ENCODE assay signal across 21 cellular contexts in the genomic region with DNA sequence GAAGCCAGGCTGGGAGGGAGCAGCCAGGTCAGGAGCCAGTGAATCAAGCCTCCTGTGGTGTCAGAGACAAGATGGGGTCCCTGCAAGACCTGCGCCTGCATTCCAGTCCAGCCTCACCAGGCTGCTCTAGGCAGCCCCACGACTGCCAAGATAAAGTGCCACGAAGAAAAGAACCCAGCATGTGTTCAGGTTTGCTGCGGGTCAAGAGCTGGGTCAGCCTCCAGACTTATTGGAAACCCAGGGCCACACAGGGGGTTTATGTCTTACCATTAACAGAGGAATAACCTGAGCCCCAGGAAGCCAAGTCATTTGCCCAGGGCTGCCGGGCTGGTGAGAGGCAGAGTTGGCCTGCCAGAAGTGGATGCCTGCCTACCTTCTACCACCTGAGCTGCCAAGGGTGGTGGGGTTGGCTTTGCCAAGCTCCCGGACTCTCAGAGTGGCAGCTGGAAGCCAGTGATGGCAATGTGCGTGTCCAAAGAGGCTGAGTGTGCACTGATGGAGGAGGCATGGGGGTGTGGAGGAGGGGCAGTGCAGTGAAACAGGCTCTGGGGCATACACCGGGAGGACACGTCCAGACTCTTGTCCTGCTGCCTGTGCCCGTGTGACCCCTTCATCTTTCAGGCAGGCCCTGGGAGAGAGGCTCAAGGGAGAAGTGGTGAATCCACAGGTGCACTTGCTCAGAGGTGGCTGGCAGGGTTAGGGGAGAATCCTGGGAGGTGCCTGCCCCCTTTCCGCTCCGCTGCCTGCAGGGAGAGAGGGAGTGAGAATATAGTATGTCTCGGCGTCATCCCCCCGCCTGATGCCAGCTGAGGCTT. TPM values are rescaled to one million over a fixed set of nuclear protein-coding genes. Genes with fewer than 3 reads are reported as not detected.
DNase-seq lines count a peak whose midpoint lies in the region; ATAC-seq and TF ChIP-seq lines count a peak whose summit lies in the region.
"Had no signal": no experiment of that assay in that cellular context is flagged by ENCODE, and none has a peak within 500 bp of the region (broad histone marks: within the 10 kb centered on the region; RNA-seq: fewer than 3 reads in every experiment).

No MANE protein-coding gene starts in this region.

- H3K27me3 Mint-ChIP-seq in H9 (ENCODE audit: low read depth): peaks cover 57% of the 10 kb centered on the region

- H2BK12ac ChIP-seq in H9 (ENCODE audit: insufficient read length, low read depth, low read length) (no peak overlapping the region), neuronal stem cell (ENCODE audit: low read length) (no peak overlapping the region)

- CTCF ChIA-PET in HEK293T (lab: Yijun Ruan, JAX): interaction anchor here (1.5 kb wide), 1 partner anchor 19 kb away, joined by 3 read pairs; no protein-coding TSS in a partner anchor

- H3K27ac ChIP-seq in BLaER1 treated with 17β-estradiol and CSF1 and Interleukin-3, amounts not matched to agents 10 nM and 100 nM: no peak overlapping the region
- H3K27ac ChIP-seq in H9 (ENCODE audit: insufficient read length, low read depth, low read length) (no peak overlapping the region), colonic mucosa (no peak overlapping the region), neuronal stem cell (replicated peaks; ENCODE audit: low read length) (no peak overlapping the region)
- H3K27ac ChIP-seq: esophagus squamous epithelium, spleen, vagina had no signal

- H2BK5ac ChIP-seq in H9 (ENCODE audit: insufficient read length, low read length) (no peak overlapping the region), neuronal stem cell (ENCODE audit: low read length) (no peak overlapping the region)

- no peak overlapping the region for H3K4me3 ChIP-seq in BLaER1 treated with 17β-estradiol and CSF1 and Interleukin-3, amounts not matched to agents 10 nM and 100 nM
- H3K4me3 ChIP-seq in colonic mucosa (peak overlapping the region; percentile 51), neuronal stem cell (ENCODE audit: low read length in 2 of 2) (no peak overlapping the region)

- no peak overlapping the region for H2BK120ac ChIP-seq in H9 (ENCODE audit: low read depth, low read length, poor library complexity, severe bottlenecking)
- H2BK120ac ChIP-seq in neuronal stem cell (ENCODE audit: low read depth, low read length): no peak overlapping the region

- H3K4me3 Mint-ChIP-seq in H9: no peak overlapping the region; a peak in 1 of 5 replicates
- H3K4me3 Mint-ChIP-seq: activated B cell treated with CpG ODN at 0.5 μM for 24 hours; stimulated activated naive B cell treated with anti-CD40 and anti-IgM and Interleukin-4, amounts not matched to agents 10 μg/mL and 1 μg/mL and 100 μg/mL, for 72 hours had no signal

- H4K8ac ChIP-seq in H9 (replicated peaks; ENCODE audit: insufficient read length, low read depth, low read length) (no peak overlapping the region), neuronal stem cell (ENCODE audit: low read depth, low read length) (no peak overlapping the region)

- no peak overlapping the region for H3K4ac ChIP-seq in H9 (ENCODE audit: low read depth, low read length)
- H3K4ac ChIP-seq in neuronal stem cell (ENCODE audit: low read length): no peak overlapping the region

- no peaks in the 10 kb centered on the region for H3K36me3 ChIP-seq in BLaER1 treated with 17β-estradiol and CSF1 and Interleukin-3, amounts not matched to agents 10 nM and 100 nM
- H3K36me3 ChIP-seq in colonic mucosa (no peaks in the 10 kb centered on the region), neuronal stem cell (replicated peaks in 1 of 2; ENCODE audit: control insufficient read depth in 2 of 2, insufficient read depth in 2 of 2, low read length in 2 of 2) (no peaks in the 10 kb centered on the region)
- H3K36me3 ChIP-seq: esophagus squamous epithelium, spleen, vagina had no signal

- intact Hi-C loops in colonic mucosa (cut with DNase I): no loop called here

- no peaks in the 10 kb centered on the region for H3K79me2 ChIP-seq in H9 (ENCODE audit: insufficient read depth, low read length)

- no peak overlapping the region for H2AK5ac ChIP-seq in H9 (ENCODE audit: insufficient read length, low read length)
- peak overlapping the region; percentile 57 for H2AK5ac ChIP-seq in neuronal stem cell (ENCODE audit: low read depth, low read length)

- no peak overlapping the region for H2BK20ac ChIP-seq in H9 (ENCODE audit: low read depth, low read length, poor library complexity, severe bottlenecking)

- peaks cover 27 to 48% (median 33%) of the 10 kb centered on the region in 11 experiments for H3K27me3 ChIP-seq in BLaER1 treated with 17β-estradiol and CSF1 and Interleukin-3, amounts not matched to agents 10 nM and 100 nM
- H3K27me3 ChIP-seq in H9 (ENCODE audit: insufficient read depth, low read length) (peaks cover 6% of the 10 kb centered on the region; the same call in 1 of the 2 replicates), colonic mucosa (peaks cover 10% of the 10 kb centered on the region), neuronal stem cell (ENCODE audit: control insufficient read depth in 3 of 3, insufficient read depth in 3 of 3, low read depth in 1 of 3, low read length in 3 of 3) (peaks cover 3 to 86% (median 42%) of the 10 kb centered on the region in 3 experiments)
- H3K27me3 ChIP-seq: vagina had no signal

- DNase-seq in H9 (no peak), colonic mucosa (no peak), neuronal stem cell (ENCODE audit: low spot score) (no peak), dedifferentiated amniotic fluid mesenchymal stem cell (ENCODE audit: extremely low spot score) (no peak), 8988T (no peak), HEK293T (ENCODE audit: extremely low spot score) (no peak)
- DNase-seq: activated B cell treated with CpG ODN at 0.5 μM for 24 hours; AML-193; dermis blood vessel endothelial cell; DMS153; esophagus squamous epithelium; kidney; midbrain; NCI-H187 treated with DMSO at 0.1 percent for 48 hours; NCI-H526 treated with DMSO at 0.1 percent for 48 hours; spleen; stimulated activated naive B cell treated with anti-CD40 and anti-IgM and Interleukin-4, amounts not matched to agents 10 μg/mL and 1 μg/mL and 100 μg/mL, for 72 hours; T-cell had no signal

- H3T11ph ChIP-seq in H9 (ENCODE audit: low read length): no peak overlapping the region

- H3K4me2 ChIP-seq in BLaER1 treated with 17β-estradiol and CSF1 and Interleukin-3, amounts not matched to agents 10 nM and 100 nM: peak overlapping the region in 8 of 11 experiments; percentile 42 to 96 (median 65); a peak in 15 of 22 replicates
- H3K4me2 ChIP-seq in H9 (ENCODE audit: insufficient read depth, insufficient read length, low read length) (peak overlapping the region; percentile 54), neuronal stem cell (ENCODE audit: insufficient read depth, low read length, poor library complexity, severe bottlenecking) (no peak overlapping the region)

- no peak overlapping the region for H2BK15ac ChIP-seq in H9 (ENCODE audit: low read depth, low read length)
- no peak overlapping the region for H2BK15ac ChIP-seq in neuronal stem cell (ENCODE audit: low read length)

- no peak overlapping the region for H3K56ac ChIP-seq in H9 (ENCODE audit: insufficient read length, low read depth, low read length)

- no peak overlapping the region for H3K18ac ChIP-seq in H9 (ENCODE audit: insufficient read length, low read depth, low read length)
- H3K18ac ChIP-seq in neuronal stem cell (ENCODE audit: low read length): peak overlapping the region; percentile 49

- peaks cover 8% of the 10 kb centered on the region for H3K23me2 ChIP-seq in H9 (ENCODE audit: insufficient read length, low read depth, low read length, poor library complexity, severe bottlenecking)

- H4K5ac ChIP-seq in H9 (ENCODE audit: insufficient read length, low read depth, low read length): no peak overlapping the region

- no peaks in the 10 kb centered on the region for H3K36me3 Mint-ChIP-seq in H9 (ENCODE audit: insufficient read depth in 1 of 3, low read depth in 3 of 3)
- H3K36me3 Mint-ChIP-seq: T-cell had no signal

- no peak overlapping the region for H3K9ac ChIP-seq in BLaER1 treated with 17β-estradiol and CSF1 and Interleukin-3, amounts not matched to agents 10 nM and 100 nM
- H3K9ac ChIP-seq in H9 (ENCODE audit: extremely low read depth, insufficient read length, low read length) (no peak overlapping the region), colonic mucosa (ENCODE audit: low read depth in 2 of 2, low read length in 2 of 2) (peak overlapping the region; percentile 21 to 37), neuronal stem cell (ENCODE audit: low read depth, low read length, poor library complexity) (no peak overlapping the region)

- no peak for ATAC-seq in HG02981 (IDR thresholded peaks at IDR 0.05; ENCODE audit: unreplicated experiment)
- ATAC-seq: stimulated activated naive B cell treated with anti-CD40 and anti-IgM and Interleukin-4, amounts not matched to agents 10 μg/mL and 1 μg/mL and 100 μg/mL, for 72 hours; T-cell had no signal

- no peaks in the 10 kb centered on the region; a peak in 1 of 5 replicates for H3K9me3 Mint-ChIP-seq in H9
- H3K9me3 Mint-ChIP-seq: activated B cell treated with CpG ODN at 0.5 μM for 24 hours, T-cell had no signal

- peaks cover 19 to 21% of the 10 kb centered on the region in 2 experiments for H3K4me1 Mint-ChIP-seq in H9

- H2AFZ ChIP-seq in H9 (ENCODE audit: low read length) (no peak overlapping the region), neuronal stem cell (ENCODE audit: low read length) (no peak overlapping the region)

- H4K91ac ChIP-seq in H9 (ENCODE audit: insufficient read length, low read depth, low read length) (no peak overlapping the region), neuronal stem cell (ENCODE audit: low read depth, low read length, poor library complexity) (no peak overlapping the region)

- no peaks in the 10 kb centered on the region for H3K79me1 ChIP-seq in H9 (ENCODE audit: insufficient read depth, low read depth, low read length, poor library complexity, severe bottlenecking)
- H3K79me1 ChIP-seq in neuronal stem cell (ENCODE audit: low read depth, low read length): no peaks in the 10 kb centered on the region

- H3K23ac ChIP-seq in H9 (ENCODE audit: insufficient read length, low read depth, low read length) (no peak overlapping the region), neuronal stem cell (ENCODE audit: low read depth, low read length, poor library complexity) (no peak overlapping the region)

- TF ChIP-seq CTCF in H9 (conservative IDR thresholded peaks at IDR 0.05) (no peak), colonic mucosa (IDR thresholded peaks at IDR 0.05) (no peak)

- no peaks in the 10 kb centered on the region for H3K9me3 ChIP-seq in BLaER1 treated with 17β-estradiol and CSF1 and Interleukin-3, amounts not matched to agents 10 nM and 100 nM (replicated peaks in 1 of 11)
- H3K9me3 ChIP-seq in H9 (ENCODE audit: control insufficient read depth, low read depth, low read length) (no peaks in the 10 kb centered on the region), colonic mucosa (no peaks in the 10 kb centered on the region), neuronal stem cell (replicated peaks in 1 of 2; ENCODE audit: control insufficient read depth in 2 of 2, insufficient read depth in 1 of 2, low read depth in 1 of 2, low read length in 2 of 2) (no peaks in the 10 kb centered on the region)
- H3K9me3 ChIP-seq: esophagus squamous epithelium, spleen, vagina had no signal

- H3K4me1 ChIP-seq in BLaER1 treated with 17β-estradiol and CSF1 and Interleukin-3, amounts not matched to agents 10 nM and 100 nM: peaks cover 11 to 68% (median 54%) of the 10 kb centered on the region in 10 experiments
- H3K4me1 ChIP-seq in H9 (ENCODE audit: insufficient read depth, low read length) (no peaks in the 10 kb centered on the region; the same call in 1 of the 2 replicates), colonic mucosa (no peaks in the 10 kb centered on the region), neuronal stem cell (ENCODE audit: control insufficient read depth in 2 of 2, insufficient read depth in 1 of 2, low read depth in 1 of 2, low read length in 2 of 2) (peaks cover 4 to 9% of the 10 kb centered on the region in 2 donors)

- H3K14ac ChIP-seq in H9 (ENCODE audit: insufficient read depth, low read length) (no peak overlapping the region), neuronal stem cell (ENCODE audit: low read length) (peak overlapping the region; percentile 27)

- WGBS in H9 (ENCODE audit: extremely low coverage, insufficient read length, low lambda C conversion rate): no CpG with 5 or more reads among the region's 15 CpGs
- no CpG with 5 or more reads among the region's 15 CpGs for WGBS in neuronal stem cell (ENCODE audit: extremely low coverage in 2 of 2, insufficient read length in 2 of 2, insufficient replicate concordance in 1 of 2), 2 donors

- no peak overlapping the region; a peak in 1 of 7 replicates for H3K27ac Mint-ChIP-seq in H9
- H3K27ac Mint-ChIP-seq: activated B cell treated with CpG ODN at 0.5 μM for 24 hours; stimulated activated naive B cell treated with anti-CD40 and anti-IgM and Interleukin-4, amounts not matched to agents 10 μg/mL and 1 μg/mL and 100 μg/mL, for 72 hours; T-cell had no signal

- peaks cover 0 to 41% (median 5%) of the 10 kb centered on the region in 11 experiments; a peak in 12 of 22 replicates for H4K20me1 ChIP-seq in BLaER1 treated with 17β-estradiol and CSF1 and Interleukin-3, amounts not matched to agents 10 nM and 100 nM
- H4K20me1 ChIP-seq in H9 (ENCODE audit: control insufficient read depth, insufficient read depth, insufficient read length): no peaks in the 10 kb centered on the region

- POLR2A ChIA-PET in HEK293T (lab: Yijun Ruan, JAX): interaction anchor here (0.8 to 1.2 kb wide), 3 partner anchors 9 to 11 kb away, joined by 3 read pairs; no protein-coding TSS in a partner anchor

RNA-seq across cellular contexts. Expression of a gene that starts 1.7 kb away (rescaled TPM):
- total RNA-seq in H9 (2021): 0.42 and 0.53 TPM in 2 replicates
- total RNA-seq in colonic mucosa: 10 to 100 TPM in 1 of 2 donors, 1 to 10 TPM in 1; 4.2 to 10.2 TPM
- 0.29 TPM for polyA plus RNA-seq in neuronal stem cell (2013, experiment 1 of 2)
- 0.28 TPM for polyA plus RNA-seq in neuronal stem cell (2013, experiment 2 of 2)
- total RNA-seq: activated B cell treated with CpG ODN at 0.5 μM for 24 hours had no signal

Comparison
In these comparisons a context has a peak if more than half of its experiments do, and no peak if none do; other contexts are left out.
1. H3K9ac ChIP-seq: peak in colonic mucosa (2 of 2); none in BLaER1 treated with 17β-estradiol and CSF1 and Interleukin-3, amounts not matched to agents 10 nM and 100 nM (0 of 11), H9 (single experiment) and neuronal stem cell (single experiment).